8 cellular contexts compared by ENCODE assay signal in genomic region chr6:30719356-30719755, GRCh38. TPM values are rescaled to one million over a fixed set of nuclear protein-coding genes. Genes with fewer than 3 reads are reported as not detected.
A peak's percentile ranks its signal among the peaks of the same experiment; 100 is the strongest.
DNase-seq lines count a peak whose midpoint lies in the region; ATAC-seq and TF ChIP-seq lines count a peak whose summit lies in the region.

No MANE protein-coding gene starts in this region.

- DNase-seq in DMS 273 (lab: John Stamatoyannopoulos, UW; ENCODE audit: unreplicated experiment), result peak; percentile 61
- no peak for DNase-seq in DMS 273 treated with DMSO at 0.1 percent for 48 hours (lab: John Stamatoyannopoulos, UW)
- no peak for DNase-seq in SJSA1 (ENCODE audit: low read depth in 1 of 2, low spot score in 2 of 2)
- DNase-seq in foreskin fibroblast, result no peak
- DNase-seq in midbrain (lab: John Stamatoyannopoulos, UW), result no peak
- no peak for DNase-seq in HPDE6-E6E7 (ENCODE audit: extremely low spot score)

- TF ChIP-seq CTCF in foreskin fibroblast (IDR thresholded peaks at IDR 0.05; ENCODE audit: low read depth, low read length), result no peak

- H3K27ac ChIP-seq in SJSA1, result peak overlapping the region; percentile 58
- peak overlapping the region in 20 of 21 experiments; percentile 71 to 99 (median 94) for H3K27ac ChIP-seq in skin epidermis

- H3K4me1 ChIP-seq in SJSA1 (replicated peaks), result peaks cover 51% of the 10 kb centered on the region

- H3K4me3 ChIP-seq in SJSA1, result peak overlapping the region; percentile 78
- H3K4me3 ChIP-seq in foreskin fibroblast (ENCODE audit: low read depth in 1 of 2, low read length in 2 of 2), result peak overlapping the region; percentile 77 to 79
- H3K4me3 ChIP-seq in skin epidermis, result peak overlapping the region; percentile 70 to 91 (median 81)

- no peaks in the 10 kb centered on the region; the same call in 1 of the 2 replicates for H3K9me3 ChIP-seq in SJSA1 (replicated peaks)

- H3K27me3 ChIP-seq in SJSA1 (replicated peaks), result no peaks in the 10 kb centered on the region; the same call in 1 of the 2 replicates

- no peak for ATAC-seq in HG03280 (IDR thresholded peaks at IDR 0.05; ENCODE audit: unreplicated experiment)

- peaks cover 51% of the 10 kb centered on the region for H3K36me3 ChIP-seq in SJSA1

RNA-seq across cellular contexts. Expression of gene TUBB, which starts 0.8 kb away (rescaled TPM):
- total RNA-seq in SJSA1 (2014; rRNA removed; shearing (Covaris generic)), result 1,157 and 1,642 TPM in 2 replicates

RNA-seq across cellular contexts. Expression of gene MDC1, which starts 2.3 kb away (rescaled TPM):
- total RNA-seq in SJSA1 (2014; rRNA removed; shearing (Covaris generic)), result 8.4 and 8.6 TPM in 2 replicates

RNA-seq across cellular contexts. Expression of gene FLOT1, which starts 23.1 kb away (rescaled TPM):
- 200 and 254 TPM in 2 replicates for total RNA-seq in SJSA1 (2014; rRNA removed; shearing (Covaris generic))

RNA-seq across cellular contexts. Expression of gene IER3, which starts 25.0 kb away (rescaled TPM):
- 119 and 139 TPM in 2 replicates for total RNA-seq in SJSA1 (2014; rRNA removed; shearing (Covaris generic))

RNA-seq across cellular contexts. Expression of gene NRM, which starts 28.6 kb away (rescaled TPM):
- total RNA-seq in SJSA1 (2014; rRNA removed; shearing (Covaris generic)), result 6.8 and 10.0 TPM in 2 replicates
